ENCODE assay signal across 20 cellular contexts in genomic region chr5:179871506-179871905, GRCh38. TPM values are rescaled to one million over a fixed set of nuclear protein-coding genes. Genes with fewer than 3 reads are reported as not detected.
A peak's percentile ranks its signal among the peaks of the same experiment; 100 is the strongest.
DNase-seq lines count a peak whose midpoint lies in the region; ATAC-seq and TF ChIP-seq lines count a peak whose summit lies in the region.
"Had no signal": no experiment of that assay in that cellular context is flagged by ENCODE, and none has a peak within 500 bp of the region (broad histone marks: within the 10 kb centered on the region; RNA-seq: fewer than 3 reads in every experiment).

No MANE protein-coding gene starts in this region.

- H3K36me3 Mint-ChIP-seq in nephron (ENCODE audit: low read depth) = peaks cover 33% of the 10 kb centered on the region

- peak overlapping the region in 2 of 3 experiments; percentile 81 to 92 for H3K27ac Mint-ChIP-seq in nephron
- H3K27ac Mint-ChIP-seq: HFFc6 had no signal

- H3K4me3 Mint-ChIP-seq in nephron = no peak overlapping the region
- H3K4me3 Mint-ChIP-seq: CD14-positive monocyte, HFFc6 had no signal

- no peak overlapping the region for H3K4me3 ChIP-seq in cardiac muscle cell
- H3K4me3 ChIP-seq in uterus = no peak overlapping the region
- H3K4me3 ChIP-seq: BLaER1, GM12878, GM23248 had no signal

- H3K27me3 Mint-ChIP-seq in nephron (ENCODE audit: low read depth) = no peaks in the 10 kb centered on the region
- H3K27me3 Mint-ChIP-seq: CD4-positive, alpha-beta memory T cell had no signal

- peaks cover 23% of the 10 kb centered on the region for H3K36me3 ChIP-seq in cardiac muscle cell
- no peaks in the 10 kb centered on the region for H3K36me3 ChIP-seq in uterus

- TF ChIP-seq POLR2A in uterus (IDR thresholded peaks at IDR 0.05) = no peak

- ATAC-seq in Right ventricle myocardium superior (ENCODE audit: poor library complexity) = no peak
- ATAC-seq: GM12878, HCT116 had no signal

- H3K27ac ChIP-seq in cardiac muscle cell = peak overlapping the region; percentile 74
- H3K27ac ChIP-seq in VCaP = peak overlapping the region; percentile 36; the same call in 1 of the 2 replicates
- peak overlapping the region; percentile 38 to 66 for H3K27ac ChIP-seq in uterus
- H3K27ac ChIP-seq: BLaER1, GM23248, HL-60 had no signal

- no peaks in the 10 kb centered on the region for H3K9me3 Mint-ChIP-seq in nephron
- H3K9me3 Mint-ChIP-seq: CD14-positive monocyte; CD4-positive, alpha-beta memory T cell; HFFc6 had no signal

- intact Hi-C loops in Right ventricle myocardium superior (cut with DNase I) (no loop called here), uterus (cut with DNase I; ENCODE audit: low total_unique reads) (no loop called here)

- H3K27me3 ChIP-seq in cardiac muscle cell (no peaks in the 10 kb centered on the region), uterus (no peaks in the 10 kb centered on the region)
- H3K27me3 ChIP-seq: BLaER1 had no signal

- DNase-seq in cardiac muscle cell (ENCODE audit: low read depth in 1 of 2, low spot score in 1 of 2) (no peak), Right ventricle myocardium superior (no peak), uterus (peak; percentile 68 to 74), GM19238 (ENCODE audit: insufficient read length, low spot score) (no peak)
- DNase-seq in NK-92 treated with Interleukin-12 subunit alpha and Interleukin-12 subunit beta, amount 100 ng/mL, for 24 hours (lab: John Stamatoyannopoulos, UW) = no peak
- DNase-seq: Calu3; CD4-positive, alpha-beta memory T cell; DMS53; DND-41; EL; GM23248; HFFc6; IMR-90 had no signal

- no peaks in the 10 kb centered on the region for H3K9me3 ChIP-seq in cardiac muscle cell (ENCODE audit: low read depth)
- no peaks in the 10 kb centered on the region for H3K9me3 ChIP-seq in uterus
- H3K9me3 ChIP-seq: BLaER1 had no signal

- peaks cover 10% of the 10 kb centered on the region for H3K4me1 Mint-ChIP-seq in nephron
- H3K4me1 Mint-ChIP-seq: CD4-positive, alpha-beta memory T cell had no signal

- H3K4me1 ChIP-seq in cardiac muscle cell (ENCODE audit: low read depth) (peaks cover 26% of the 10 kb centered on the region), uterus (peaks cover 0 to 5% of the 10 kb centered on the region in 2 donors)

- no peak for TF ChIP-seq CTCF in cardiac muscle cell (IDR thresholded peaks at IDR 0.05; ENCODE audit: low read depth, low read length)
- no peak for TF ChIP-seq CTCF in VCaP (conservative IDR thresholded peaks at IDR 0.05)
- TF ChIP-seq CTCF in nephron (IDR thresholded peaks at IDR 0.05; ENCODE audit: unreplicated experiment in 3 of 3) = no peak
- TF ChIP-seq CTCF in uterus (IDR thresholded peaks at IDR 0.05) = no peak

RNA-seq across cellular contexts. Expression of gene MRNIP, which starts 12.9 kb away (rescaled TPM):
- total RNA-seq in cardiac muscle cell (48.0 and 57.5 TPM in 2 replicates), Right ventricle myocardium superior (12.1 TPM), uterus (100 to 1,000 TPM in 1 of 4 donors, 10 to 100 TPM in 3; 16.8 to 138 (median 61.6) TPM)
- 28.8 and 40.3 TPM in 2 replicates for polyA plus RNA-seq in cardiac muscle cell

RNA-seq across cellular contexts. Expression of gene TBC1D9B, which starts 36.2 kb away (rescaled TPM):
- total RNA-seq in cardiac muscle cell (72.2 and 113 TPM in 2 replicates), Right ventricle myocardium superior (29.6 TPM), uterus (1,000 to 10,000 TPM in 1 of 4 donors, 100 to 1,000 TPM in 1, 10 to 100 TPM in 2; 58.8 to 2,513 (median 108) TPM)
- polyA plus RNA-seq in cardiac muscle cell = 63.6 and 64.5 TPM in 2 replicates

RNA-seq across cellular contexts. Expression of gene SQSTM1, which starts 50.8 kb away (rescaled TPM):
- total RNA-seq in cardiac muscle cell = 110 and 115 TPM in 2 replicates
- 108 and 144 TPM in 2 replicates for polyA plus RNA-seq in cardiac muscle cell
- 437 TPM for total RNA-seq in Right ventricle myocardium superior
- total RNA-seq in uterus = 100 to 1,000 TPM in 3 of 4 donors, 10 to 100 TPM in 1; 94.7 to 874 (median 439) TPM

Comparison
In these comparisons a context has a peak if more than half of its experiments do, and no peak if none do; other contexts are left out.
1. DNase-seq: peak in uterus (2 of 2); none in cardiac muscle cell (0 of 2), Right ventricle myocardium superior (single experiment), GM19238 (single experiment) and NK-92 treated with Interleukin-12 subunit alpha and Interleukin-12 subunit beta, amount 100 ng/mL, for 24 hours (single experiment).
2. Peak in every context shown above with its lines, with median percentiles within 50 percentile points of each other: H3K27ac ChIP-seq.